In the genomic region with DNA sequence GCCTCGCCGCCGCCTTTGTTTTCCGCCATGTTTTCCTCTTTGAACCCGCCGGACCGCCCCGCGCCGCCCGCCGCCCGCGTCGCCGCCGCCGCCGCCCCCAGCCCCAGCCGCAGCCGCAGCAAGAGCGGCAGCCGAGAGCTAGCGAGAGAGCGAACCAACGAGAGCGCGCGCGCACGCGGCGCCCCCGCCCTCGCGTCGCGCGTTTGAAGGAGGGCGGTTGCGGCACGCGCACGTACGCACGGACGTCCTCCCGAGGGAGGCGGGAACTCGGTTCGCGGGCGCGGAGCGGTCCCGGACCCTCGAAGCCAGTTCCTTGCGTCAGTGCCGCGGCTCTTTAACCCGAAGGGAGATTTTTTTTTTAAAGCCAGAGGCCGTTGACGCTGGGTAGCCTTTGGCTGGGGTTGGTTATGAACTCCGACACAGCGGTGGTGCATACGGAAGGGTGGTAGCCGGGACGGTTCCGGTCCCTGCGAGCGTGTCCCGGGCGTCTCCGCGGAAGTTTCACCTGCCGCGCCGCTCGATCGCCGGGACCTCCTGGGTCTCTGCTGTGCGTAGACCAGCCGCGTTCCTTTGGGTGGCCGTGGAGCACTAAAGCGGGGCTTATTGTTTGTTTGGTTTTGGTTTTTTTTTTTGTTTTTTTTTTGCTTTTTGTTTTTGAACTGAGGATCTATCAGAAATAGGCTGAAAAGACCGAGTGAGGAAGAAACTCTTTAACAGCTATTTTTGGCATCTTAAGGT, we compare ENCODE assay signal across 1 cellular context.
A peak's percentile ranks its signal among the peaks of the same experiment; 100 is the strongest.
TF ChIP-seq lines count a peak whose summit lies in the region.

Gene TRIM33, minus strand, starts transcription at position 156 of the 738 bp plus-strand sequence. Its CDS starts 127 bp downstream, at position 29.

TF ChIP-seq in HepG2, 621 proteins besides CTCF, POLR2A, EP300 and RAD21 (continued from another document and continues in another):
- TF ChIP-seq ZBED4 (CRISPR knock-in tag; IDR thresholded peaks at IDR 0.05; ENCODE audit: borderline replicate concordance), result no peak
- no peak for TF ChIP-seq NR3C1 (CRISPR knock-in tag; IDR thresholded peaks at IDR 0.05)
- peak; percentile 66 for TF ChIP-seq ZBTB7B (CRISPR knock-in tag; IDR thresholded peaks at IDR 0.05)
- no peak for TF ChIP-seq ZC3H4 (CRISPR knock-in tag; IDR thresholded peaks at IDR 0.05; ENCODE audit: borderline replicate concordance)
- TF ChIP-seq HOXA3 (CRISPR knock-in tag; IDR thresholded peaks at IDR 0.05), result peak; percentile 90
- TF ChIP-seq ZNF343 (CRISPR knock-in tag; IDR thresholded peaks at IDR 0.05), result peak; percentile 69; the same call in 1 of the 2 replicates
- no peak for TF ChIP-seq ZNF761 (CRISPR knock-in tag; conservative IDR thresholded peaks at IDR 0.05)
- TF ChIP-seq SOX6 (IDR thresholded peaks at IDR 0.05), result no peak
- peak; percentile 43; the same call in 1 of the 2 replicates for TF ChIP-seq SOX6 (CRISPR knock-in tag; IDR thresholded peaks at IDR 0.05)
- peak; percentile 81 for TF ChIP-seq ZNF563 (CRISPR knock-in tag; IDR thresholded peaks at IDR 0.05)
- TF ChIP-seq, protein P1, sequence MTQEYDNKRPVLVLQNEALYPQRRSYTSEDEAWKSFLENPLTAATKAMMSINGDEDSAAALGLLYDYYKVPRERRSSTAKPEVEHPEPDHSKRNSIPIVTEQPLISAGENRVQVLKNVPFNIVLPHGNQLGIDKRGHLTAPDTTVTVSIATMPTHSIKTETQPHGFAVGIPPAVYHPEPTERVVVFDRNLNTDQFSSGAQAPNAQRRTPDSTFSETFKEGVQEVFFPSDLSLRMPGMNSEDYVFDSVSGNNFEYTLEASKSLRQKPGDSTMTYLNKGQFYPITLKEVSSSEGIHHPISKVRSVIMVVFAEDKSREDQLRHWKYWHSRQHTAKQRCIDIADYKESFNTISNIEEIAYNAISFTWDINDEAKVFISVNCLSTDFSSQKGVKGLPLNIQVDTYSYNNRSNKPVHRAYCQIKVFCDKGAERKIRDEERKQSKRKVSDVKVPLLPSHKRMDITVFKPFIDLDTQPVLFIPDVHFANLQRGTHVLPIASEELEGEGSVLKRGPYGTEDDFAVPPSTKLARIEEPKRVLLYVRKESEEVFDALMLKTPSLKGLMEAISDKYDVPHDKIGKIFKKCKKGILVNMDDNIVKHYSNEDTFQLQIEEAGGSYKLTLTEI (CRISPR knock-in tag; conservative IDR thresholded peaks at IDR 0.05), result no peak
- peak; percentile 93; the same call in 1 of the 2 replicates for TF ChIP-seq ZFP41 (CRISPR knock-in tag; IDR thresholded peaks at IDR 0.05; ENCODE audit: borderline replicate concordance)
- peak; percentile 69; the same call in 1 of the 2 replicates for TF ChIP-seq ZNF567 (CRISPR knock-in tag; IDR thresholded peaks at IDR 0.05; ENCODE audit: borderline replicate concordance)
- peak; percentile 45; the same call in 1 of the 2 replicates for TF ChIP-seq GATA4 (IDR thresholded peaks at IDR 0.05; ENCODE audit: borderline replicate concordance, low read depth)
- peak; percentile 75 for TF ChIP-seq NRL (CRISPR knock-in tag; IDR thresholded peaks at IDR 0.05; ENCODE audit: borderline replicate concordance)
- TF ChIP-seq, protein P2, sequence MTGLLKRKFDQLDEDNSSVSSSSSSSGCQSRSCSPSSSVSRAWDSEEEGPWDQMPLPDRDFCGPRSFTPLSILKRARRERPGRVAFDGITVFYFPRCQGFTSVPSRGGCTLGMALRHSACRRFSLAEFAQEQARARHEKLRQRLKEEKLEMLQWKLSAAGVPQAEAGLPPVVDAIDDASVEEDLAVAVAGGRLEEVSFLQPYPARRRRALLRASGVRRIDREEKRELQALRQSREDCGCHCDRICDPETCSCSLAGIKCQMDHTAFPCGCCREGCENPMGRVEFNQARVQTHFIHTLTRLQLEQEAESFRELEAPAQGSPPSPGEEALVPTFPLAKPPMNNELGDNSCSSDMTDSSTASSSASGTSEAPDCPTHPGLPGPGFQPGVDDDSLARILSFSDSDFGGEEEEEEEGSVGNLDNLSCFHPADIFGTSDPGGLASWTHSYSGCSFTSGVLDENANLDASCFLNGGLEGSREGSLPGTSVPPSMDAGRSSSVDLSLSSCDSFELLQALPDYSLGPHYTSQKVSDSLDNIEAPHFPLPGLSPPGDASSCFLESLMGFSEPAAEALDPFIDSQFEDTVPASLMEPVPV (CRISPR knock-in tag; IDR thresholded peaks at IDR 0.05), result peak; percentile 73; the same call in 1 of the 2 replicates
- no peak for TF ChIP-seq HDAC6 (IDR thresholded peaks at IDR 0.05; ENCODE audit: low read depth, low read length)
- TF ChIP-seq ZNF747 (CRISPR knock-in tag; IDR thresholded peaks at IDR 0.05; ENCODE audit: borderline replicate concordance), result no peak
- TF ChIP-seq SRSF4 (IDR thresholded peaks at IDR 0.05; ENCODE audit: low read depth, low read length, poor library complexity, severe bottlenecking), result no peak
- TF ChIP-seq ZKSCAN1 (IDR thresholded peaks at IDR 0.05; ENCODE audit: low read length), result no peak
- TF ChIP-seq ZSCAN20 (CRISPR knock-in tag; IDR thresholded peaks at IDR 0.05; ENCODE audit: borderline replicate concordance), result peak; percentile 65; the same call in 1 of the 2 replicates
- peak; percentile 30; the same call in 1 of the 2 replicates for TF ChIP-seq PAXIP1 (CRISPR knock-in tag; conservative IDR thresholded peaks at IDR 0.05)
- no peak for TF ChIP-seq ZNF484 (CRISPR knock-in tag; IDR thresholded peaks at IDR 0.05; ENCODE audit: borderline replicate concordance, low read depth)
- TF ChIP-seq, protein P3, sequence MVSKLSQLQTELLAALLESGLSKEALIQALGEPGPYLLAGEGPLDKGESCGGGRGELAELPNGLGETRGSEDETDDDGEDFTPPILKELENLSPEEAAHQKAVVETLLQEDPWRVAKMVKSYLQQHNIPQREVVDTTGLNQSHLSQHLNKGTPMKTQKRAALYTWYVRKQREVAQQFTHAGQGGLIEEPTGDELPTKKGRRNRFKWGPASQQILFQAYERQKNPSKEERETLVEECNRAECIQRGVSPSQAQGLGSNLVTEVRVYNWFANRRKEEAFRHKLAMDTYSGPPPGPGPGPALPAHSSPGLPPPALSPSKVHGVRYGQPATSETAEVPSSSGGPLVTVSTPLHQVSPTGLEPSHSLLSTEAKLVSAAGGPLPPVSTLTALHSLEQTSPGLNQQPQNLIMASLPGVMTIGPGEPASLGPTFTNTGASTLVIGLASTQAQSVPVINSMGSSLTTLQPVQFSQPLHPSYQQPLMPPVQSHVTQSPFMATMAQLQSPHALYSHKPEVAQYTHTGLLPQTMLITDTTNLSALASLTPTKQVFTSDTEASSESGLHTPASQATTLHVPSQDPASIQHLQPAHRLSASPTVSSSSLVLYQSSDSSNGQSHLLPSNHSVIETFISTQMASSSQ (IDR thresholded peaks at IDR 0.05; ENCODE audit: low read depth), result 0 out of 2 replicates have a peak, but pooled peaks have one; percentile 14
- TF ChIP-seq, protein P3 (CRISPR knock-in tag; IDR thresholded peaks at IDR 0.05; ENCODE audit: borderline replicate concordance), result 0 out of 2 replicates have a peak, but pooled peaks have one; percentile 50
- TF ChIP-seq DMAP1 (CRISPR knock-in tag; IDR thresholded peaks at IDR 0.05), result 0 out of 2 replicates have a peak, but pooled peaks have one; percentile 69
- no peak for TF ChIP-seq HMG20A (CRISPR knock-in tag; IDR thresholded peaks at IDR 0.05; ENCODE audit: borderline replicate concordance)
- peak; percentile 75; the same call in 1 of the 2 replicates for TF ChIP-seq ZNF788 (CRISPR knock-in tag; IDR thresholded peaks at IDR 0.05; ENCODE audit: borderline replicate concordance)
- TF ChIP-seq MAFG (CRISPR knock-in tag; IDR thresholded peaks at IDR 0.05), result no peak
- TF ChIP-seq ZNF674 (CRISPR knock-in tag; IDR thresholded peaks at IDR 0.05; ENCODE audit: low read depth), result no peak
- TF ChIP-seq PPARG (CRISPR knock-in tag; conservative IDR thresholded peaks at IDR 0.05), result no peak
- TF ChIP-seq ZFYVE20 (CRISPR knock-in tag; IDR thresholded peaks at IDR 0.05; ENCODE audit: borderline replicate concordance, low read depth), result 0 out of 2 replicates have a peak, but pooled peaks have one; percentile 40
- TF ChIP-seq PHF21A (CRISPR knock-in tag; IDR thresholded peaks at IDR 0.05), result peak; percentile 71
- no peak for TF ChIP-seq HNRNPH1 (optimal IDR thresholded peaks at IDR 0.05; ENCODE audit: low read depth, low read length)
- no peak for TF ChIP-seq AGO1 (IDR thresholded peaks at IDR 0.05; ENCODE audit: low read depth, low read length, poor library complexity, severe bottlenecking)
- TF ChIP-seq ZNF562 (CRISPR knock-in tag; IDR thresholded peaks at IDR 0.05; ENCODE audit: borderline replicate concordance), result no peak
- TF ChIP-seq FOXO1 (CRISPR knock-in tag; IDR thresholded peaks at IDR 0.05), result peak; percentile 67
- peak; percentile 53 for TF ChIP-seq NR2C2 (CRISPR knock-in tag; IDR thresholded peaks at IDR 0.05; ENCODE audit: borderline replicate concordance)
- TF ChIP-seq THAP9 (CRISPR knock-in tag; IDR thresholded peaks at IDR 0.05; ENCODE audit: borderline replicate concordance), result peak; percentile 53
- peak; percentile 24 for TF ChIP-seq SKI (IDR thresholded peaks at IDR 0.05; ENCODE audit: partially characterized antibody)
- TF ChIP-seq ZNF569 (CRISPR knock-in tag; IDR thresholded peaks at IDR 0.05; ENCODE audit: borderline replicate concordance), result no peak
- no peak for TF ChIP-seq ATRX (CRISPR knock-in tag; IDR thresholded peaks at IDR 0.05; ENCODE audit: borderline replicate concordance)
